ENCODE assay signal across 11 cellular contexts in genomic region chr12:6202331-6202730, GRCh38. TPM values are rescaled to one million over a fixed set of nuclear protein-coding genes. Genes with fewer than 3 reads are reported as not detected.
DNase-seq lines count a peak whose midpoint lies in the region; ATAC-seq, FAIRE-seq and TF ChIP-seq lines count a peak whose summit lies in the region.
"Had no signal": no experiment of that assay in that cellular context is flagged by ENCODE, and none has a peak within 500 bp of the region (broad histone marks: within the 10 kb centered on the region; RNA-seq: fewer than 3 reads in every experiment).

No MANE protein-coding gene starts in this region.

- H3K9me3 Mint-ChIP-seq in CD4-positive, alpha-beta T cell, result no peaks in the 10 kb centered on the region

- H3K4me1 ChIP-seq in ascending aorta, result peaks cover 16 to 54% of the 10 kb centered on the region in 2 donors
- H3K4me1 ChIP-seq in kidney (ENCODE audit: control insufficient read depth in 1 of 2, insufficient read depth in 1 of 2, low read depth in 1 of 2, low read length in 2 of 2), result peaks cover 17 to 21% of the 10 kb centered on the region in 2 donors
- H3K4me1 ChIP-seq in skeletal muscle satellite cell (ENCODE audit: control insufficient read depth, insufficient read depth, low read length), result peaks cover 51% of the 10 kb centered on the region

- peaks cover 28% of the 10 kb centered on the region for H3K4me1 Mint-ChIP-seq in CD4-positive, alpha-beta T cell (ENCODE audit: low read depth)

- H3K4me3 ChIP-seq in ascending aorta (peak overlapping the region; percentile 86 to 96), kidney (ENCODE audit: low read length in 2 of 2) (peak overlapping the region; percentile 77 to 80), skeletal muscle satellite cell (ENCODE audit: low read length) (no peak overlapping the region)

- POLR2A ChIA-PET in CD4-positive, alpha-beta T cell (lab: Charles Lee), result no interaction called here

- no peak for TF ChIP-seq CTCF in CD4-positive, alpha-beta T cell (IDR thresholded peaks at IDR 0.05)
- TF ChIP-seq CTCF in ascending aorta (IDR thresholded peaks at IDR 0.05) (no peak), kidney (IDR thresholded peaks at IDR 0.05; ENCODE audit: borderline replicate concordance, extremely low read depth, insufficient read depth) (no peak)

- intact Hi-C loops in CD4-positive, alpha-beta T cell (cut with DNase I, micrococcal nuclease), result no loop called here
- intact Hi-C loops in ascending aorta (cut with DNase I), result loop anchor here (1.0 kb wide), 1 partner anchor 28 kb away; no protein-coding TSS in a partner anchor
- intact Hi-C loops in kidney (cut with DNase I), result no loop called here

- no peak overlapping the region for H3K27ac Mint-ChIP-seq in CD4-positive, alpha-beta T cell

- no peak for ATAC-seq in CD4-positive, alpha-beta T cell (ENCODE audit: poor library complexity)

- peak overlapping the region; percentile 11 to 97 for H3K9ac ChIP-seq in kidney (ENCODE audit: low read length in 2 of 2)
- H3K9ac ChIP-seq in skeletal muscle satellite cell (ENCODE audit: low read depth, low read length), result no peak overlapping the region

- peaks cover 38% of the 10 kb centered on the region for H3K27me3 ChIP-seq in CD4-positive, alpha-beta T cell (ENCODE audit: control insufficient read depth, insufficient read depth, low read length)
- H3K27me3 ChIP-seq in ascending aorta (no peaks in the 10 kb centered on the region), skeletal muscle satellite cell (ENCODE audit: control insufficient read depth, insufficient read depth, low read length) (no peaks in the 10 kb centered on the region)

- peak overlapping the region; percentile 42 for H3K4me3 Mint-ChIP-seq in CD4-positive, alpha-beta T cell

- H3K27me3 Mint-ChIP-seq in CD4-positive, alpha-beta T cell, result peaks cover 43% of the 10 kb centered on the region

- CTCF ChIA-PET in CD4-positive, alpha-beta T cell (lab: Charles Lee), result interaction anchor here (1.4 kb wide), 1 partner anchor 70 kb away, joined by 3 read pairs; no protein-coding TSS in a partner anchor

- H3K9me3 ChIP-seq in CD4-positive, alpha-beta T cell (ENCODE audit: control insufficient read depth, low read length), result no peaks in the 10 kb centered on the region
- no peaks in the 10 kb centered on the region for H3K9me3 ChIP-seq in ascending aorta
- no peaks in the 10 kb centered on the region for H3K9me3 ChIP-seq in kidney (ENCODE audit: control insufficient read depth in 1 of 2, low read length in 2 of 2)
- H3K9me3 ChIP-seq in skeletal muscle satellite cell (replicated peaks; ENCODE audit: low read length), result no peaks in the 10 kb centered on the region

- no peak for FAIRE-seq in kidney (lab: Jason Lieb, UNC)

- peak overlapping the region; percentile 41 for H3K4me2 ChIP-seq in skeletal muscle satellite cell (ENCODE audit: low read length)

- no peak overlapping the region for H3K27ac ChIP-seq in CD4-positive, alpha-beta T cell (ENCODE audit: low read depth, low read length)
- H3K27ac ChIP-seq in ascending aorta (peak overlapping the region; percentile 93 to 94), kidney (ENCODE audit: low read depth in 2 of 2, low read length in 2 of 2) (peak overlapping the region; percentile 71 to 98)

- H3K36me3 ChIP-seq in ascending aorta, result no peaks in the 10 kb centered on the region
- H3K36me3 ChIP-seq in kidney (ENCODE audit: control insufficient read depth in 1 of 2, insufficient read depth in 2 of 2, low read length in 2 of 2), result peaks cover 0 to 3% of the 10 kb centered on the region in 2 donors
- H3K36me3 ChIP-seq in skeletal muscle satellite cell (ENCODE audit: insufficient read depth, low read length), result no peaks in the 10 kb centered on the region

- no peaks in the 10 kb centered on the region for H3K36me3 Mint-ChIP-seq in CD4-positive, alpha-beta T cell (ENCODE audit: low read depth)

- DNase-seq in CD4-positive, alpha-beta T cell, result no peak
- DNase-seq in ascending aorta (ENCODE audit: low spot score in 2 of 2) (no peak), kidney (no peak), NCI-H748 treated with DMSO at 0.1 percent for 48 hours (lab: John Stamatoyannopoulos, UW) (no peak), NCI-H2171 (lab: John Stamatoyannopoulos, UW) (no peak), NCI-H2171 treated with DMSO at 0.1 percent for 48 hours (lab: John Stamatoyannopoulos, UW) (no peak), COLO668 (lab: John Stamatoyannopoulos, UW; ENCODE audit: unreplicated experiment) (no peak)
- DNase-seq: activated CD4-positive, alpha-beta T cell treated with anti-CD3 and anti-CD28 coated beads, Interleukin-2, amount 50 U/mL, for 1 hour; amniotic stem cell; NCI-H1092 treated with DMSO at 0.1 percent for 48 hours had no signal

RNA-seq across cellular contexts. Expression of gene CD9, which starts 2.1 kb away (rescaled TPM):
- total RNA-seq in CD4-positive, alpha-beta T cell, result under 1 TPM; 0.36 to 0.66 TPM
- total RNA-seq in ascending aorta, result 181 TPM
- total RNA-seq in kidney, result 421 TPM
- 301 TPM for polyA plus RNA-seq in kidney (ENCODE audit: insufficient read depth, low read depth, low replicate concordance)
- total RNA-seq in skeletal muscle satellite cell (2012; rRNA removed), result 31.7 and 66.4 TPM in 2 replicates

Comparison
In these comparisons a context has a peak if more than half of its experiments do, and no peak if none do; other contexts are left out.
1. RNA of gene CD9, which starts 2.1 kb away (total RNA-seq): 421 TPM in kidney (single experiment) and 181 TPM in ascending aorta (single experiment); 0.36 to 0.66 TPM in CD4-positive, alpha-beta T cell; every median in the first group is over 100 times any median in the second.